13 cellular contexts compared by ENCODE assay signal in genomic region chr7:155208681-155209477, GRCh38.
A peak's percentile ranks its signal among the peaks of the same experiment; 100 is the strongest.
DNase-seq lines count a peak whose midpoint lies in the region; ATAC-seq, FAIRE-seq and TF ChIP-seq lines count a peak whose summit lies in the region.
"Had no signal": no experiment of that assay in that cellular context is flagged by ENCODE, and none has a peak within 500 bp of the region (broad histone marks: within the 10 kb centered on the region; RNA-seq: fewer than 3 reads in every experiment).

No MANE protein-coding gene starts in this region.

- H3K4me1 ChIP-seq in GM12878 (ENCODE audit: control insufficient read depth, insufficient read depth, low read length): peaks cover 18% of the 10 kb centered on the region
- H3K4me1 ChIP-seq in mesenchymal stem cell (ENCODE audit: control insufficient read depth, insufficient read depth, low read depth, low read length): peaks cover 32% of the 10 kb centered on the region

- H3K4me2 ChIP-seq in GM12878 (ENCODE audit: control insufficient read depth, insufficient read depth): no peak overlapping the region
- H3K4me2 ChIP-seq in mesenchymal stem cell (ENCODE audit: low read length, poor library complexity, severe bottlenecking): no peak overlapping the region

- peak overlapping the region in 1 of 2 experiments; percentile 68 for H3K14ac ChIP-seq in mesenchymal stem cell (ENCODE audit: low read length in 2 of 2)

- H3K27me3 Mint-ChIP-seq in stimulated activated naive CD8-positive, alpha-beta T cell treated with anti-CD3 and anti-CD28 coated beads, Interleukin-15, Interleukin-2, amounts not matched to agents 100 ng/mL and 50 ng/mL, for 24 hours: no peaks in the 10 kb centered on the region

- RAD21 ChIA-PET in GM12878 (lab: Charles Lee; ENCODE audit: unreplicated experiment): no interaction called here

- intact Hi-C loops in GM12878 (cut with micrococcal nuclease; ENCODE audit: unreplicated experiment): loop anchor here (5.0 to 10.0 kb wide), 8 partner anchors 73 to 546 kb away; partner anchors contain the start of genes PAXIP1 and RBM33

- no peak for FAIRE-seq in GM12878 (lab: Jason Lieb, UNC)

- POLR2A ChIA-PET in GM12878 (lab: Charles Lee): no interaction called here

- H2AFZ ChIP-seq in GM12878 (ENCODE audit: control insufficient read depth, low read depth, low read length) (no peak overlapping the region), mesenchymal stem cell (ENCODE audit: low read depth, low read length) (no peak overlapping the region)

- ATAC-seq in stimulated activated naive CD8-positive, alpha-beta T cell treated with anti-CD3 and anti-CD28 coated beads, Interleukin-15, Interleukin-2, amounts not matched to agents 100 U/mL and 50 U/mL, for 24 hours: no peak
- no peak for ATAC-seq in GM12878
- ATAC-seq in GM18907 (IDR thresholded peaks at IDR 0.05; ENCODE audit: unreplicated experiment): no peak
- ATAC-seq in GM21367 (IDR thresholded peaks at IDR 0.05; ENCODE audit: unreplicated experiment): no peak

- no peaks in the 10 kb centered on the region for H3K36me3 ChIP-seq in GM12878 (ENCODE audit: control insufficient read depth in 2 of 2, insufficient read depth in 2 of 2, low read length in 1 of 2)
- peaks cover 0 to 4% of the 10 kb centered on the region in 2 experiments for H3K36me3 ChIP-seq in mesenchymal stem cell (ENCODE audit: control insufficient read depth in 1 of 2, insufficient read depth in 2 of 2, low read depth in 1 of 2, low read length in 2 of 2)

- BruUV-seq in GM12878 (replicated peaks; lab: Mats Ljungman, UMichigan): no TSS peak

- CTCF ChIA-PET in GM12878 (lab: Yijun Ruan, JAX): interaction anchor here (0.6 kb wide), 1 partner anchor 94 kb away, joined by 3 read pairs; no protein-coding TSS in a partner anchor

- WGBS in GM12878 (ENCODE audit: insufficient coverage, insufficient replicate concordance, low lambda C conversion rate, missing lambda C conversion rate): 77% methylated on average over 15 of the region's 15 CpGs
- WGBS in mesenchymal stem cell: 76% methylated on average over 15 of the region's 15 CpGs

- peak overlapping the region; percentile 27 for H2AK5ac ChIP-seq in mesenchymal stem cell (ENCODE audit: low read length, severe bottlenecking)

- H3K9me3 Mint-ChIP-seq in stimulated activated naive CD8-positive, alpha-beta T cell treated with anti-CD3 and anti-CD28 coated beads, Interleukin-15, Interleukin-2, amounts not matched to agents 100 ng/mL and 50 ng/mL, for 24 hours: peaks cover 12% of the 10 kb centered on the region
- H3K9me3 Mint-ChIP-seq: nephron had no signal

- TF ChIP-seq RAD21 in GM12878 (IDR thresholded peaks at IDR 0.05; ENCODE audit: insufficient read depth, low read depth, low read length): no peak

- no peak for DNase-seq in stimulated activated naive CD8-positive, alpha-beta T cell treated with anti-CD3 and anti-CD28 coated beads, Interleukin-15, Interleukin-2, amounts not matched to agents 100 U/mL and 50 U/mL, for 24 hours
- DNase-seq in GM12878 (ENCODE audit: low read depth, low spot score): no peak
- peak; percentile 24 for DNase-seq in mesenchymal stem cell
- DNase-seq in NCI-H2196 treated with DMSO at 0.1 percent for 48 hours (lab: John Stamatoyannopoulos, UW; ENCODE audit: unreplicated experiment): no peak
- DNase-seq in GM10266 (ENCODE audit: extremely low spot score): no peak
- DNase-seq: anterior cingulate cortex, COR-L47, glutamatergic neuron, Kasumi-1 had no signal

- no peak overlapping the region for H3K4ac ChIP-seq in mesenchymal stem cell (ENCODE audit: low read depth in 1 of 2, low read length in 2 of 2)

- no peak overlapping the region for H3K4me3 Mint-ChIP-seq in stimulated activated naive CD8-positive, alpha-beta T cell treated with anti-CD3 and anti-CD28 coated beads, Interleukin-15, Interleukin-2, amounts not matched to agents 100 ng/mL and 50 ng/mL, for 24 hours
- H3K4me3 Mint-ChIP-seq: nephron had no signal

- in situ Hi-C loops in GM12878 (cut with MboI): loop anchor here (10.0 kb wide), 2 partner anchors 86 to 546 kb away; partner anchors contain the start of gene INSIG1

- H3K27ac Mint-ChIP-seq in stimulated activated naive CD8-positive, alpha-beta T cell treated with anti-CD3 and anti-CD28 coated beads, Interleukin-15, Interleukin-2, amounts not matched to agents 100 ng/mL and 50 ng/mL, for 24 hours: peak overlapping the region; percentile 3

- peaks cover 51% of the 10 kb centered on the region for H3K4me1 Mint-ChIP-seq in stimulated activated naive CD8-positive, alpha-beta T cell treated with anti-CD3 and anti-CD28 coated beads, Interleukin-15, Interleukin-2, amounts not matched to agents 100 ng/mL and 50 ng/mL, for 24 hours (ENCODE audit: low read depth)

- H3K9ac ChIP-seq in GM12878 (ENCODE audit: control insufficient read depth, insufficient read depth, low read length) (no peak overlapping the region), mesenchymal stem cell (ENCODE audit: low read length) (no peak overlapping the region)

- H3K36me3 Mint-ChIP-seq in stimulated activated naive CD8-positive, alpha-beta T cell treated with anti-CD3 and anti-CD28 coated beads, Interleukin-15, Interleukin-2, amounts not matched to agents 100 ng/mL and 50 ng/mL, for 24 hours (ENCODE audit: low read depth): peaks cover 9% of the 10 kb centered on the region

- H3K79me2 ChIP-seq in GM12878 (ENCODE audit: control insufficient read depth, insufficient read depth, low read length): no peaks in the 10 kb centered on the region

- no peak overlapping the region for H4K91ac ChIP-seq in mesenchymal stem cell (ENCODE audit: low read length)

- H2BK5ac ChIP-seq in mesenchymal stem cell (ENCODE audit: low read depth, low read length, poor library complexity, severe bottlenecking): no peak overlapping the region

- H3K4me3 ChIP-seq in GM12878: no peak overlapping the region
- no peak overlapping the region for H3K4me3 ChIP-seq in mesenchymal stem cell (ENCODE audit: insufficient read depth in 1 of 2, low read depth in 1 of 2, low read length in 2 of 2)

- H3K27ac ChIP-seq in GM12878 (ENCODE audit: control insufficient read depth, insufficient read depth): no peak overlapping the region
- H3K27ac ChIP-seq in mesenchymal stem cell (ENCODE audit: low read length, poor library complexity, severe bottlenecking): no peak overlapping the region

- no peak overlapping the region for H2BK120ac ChIP-seq in mesenchymal stem cell (ENCODE audit: low read depth, low read length)

- no peaks in the 10 kb centered on the region for H3K79me1 ChIP-seq in mesenchymal stem cell (replicated peaks; ENCODE audit: low read length, poor library complexity, severe bottlenecking)

- no peak for TF ChIP-seq POLR2A in GM12878 (IDR thresholded peaks at IDR 0.05; ENCODE audit: low read depth, low read length)

- SMC1A ChIA-PET in GM12878 (lab: Charles Lee; ENCODE audit: uncharacterized antibody, unreplicated experiment): no interaction called here

- no peaks in the 10 kb centered on the region for H3K27me3 ChIP-seq in GM12878 (replicated peaks in 1 of 2; ENCODE audit: control insufficient read depth in 2 of 2, insufficient read depth in 2 of 2, low read length in 1 of 2)
- H3K27me3 ChIP-seq in mesenchymal stem cell (ENCODE audit: control insufficient read depth in 1 of 2, insufficient read depth in 1 of 2, low read length in 2 of 2): no peaks in the 10 kb centered on the region

- no peak for TF ChIP-seq CTCF in GM12878 (IDR thresholded peaks at IDR 0.05 in 2 of 3, conservative IDR thresholded peaks at IDR 0.05 in 1 of 3; ENCODE audit: control insufficient read depth in 2 of 3, extremely low read depth in 1 of 3, insufficient read depth in 1 of 3, low read depth in 3 of 3, low read length in 3 of 3)
- TF ChIP-seq CTCF in GM10266 (IDR thresholded peaks at IDR 0.05; ENCODE audit: control insufficient read depth, insufficient read depth, low read depth, missing control alignments): no peak

- no peak overlapping the region for H4K8ac ChIP-seq in mesenchymal stem cell (ENCODE audit: low read length)

- no peak overlapping the region for H2BK15ac ChIP-seq in mesenchymal stem cell (ENCODE audit: low read depth, poor library complexity, severe bottlenecking)

- H2BK12ac ChIP-seq in mesenchymal stem cell (ENCODE audit: low read length in 2 of 2): peak overlapping the region in 1 of 2 experiments; percentile 7

- H3K9me3 ChIP-seq in GM12878 (replicated peaks; ENCODE audit: control insufficient read depth, insufficient read depth, low read length) (no peaks in the 10 kb centered on the region), mesenchymal stem cell (ENCODE audit: control insufficient read depth, low read length) (no peaks in the 10 kb centered on the region)

- no peak overlapping the region for H3K23ac ChIP-seq in mesenchymal stem cell (ENCODE audit: low read length in 2 of 2)

- peak overlapping the region in 1 of 2 experiments; percentile 54 for H3K18ac ChIP-seq in mesenchymal stem cell (ENCODE audit: low read depth in 1 of 2, low read length in 2 of 2)

- no peaks in the 10 kb centered on the region for H4K20me1 ChIP-seq in GM12878 (ENCODE audit: control insufficient read depth, insufficient read depth)

- no peak for TF ChIP-seq EP300 in GM12878 (IDR thresholded peaks at IDR 0.05; ENCODE audit: borderline replicate concordance in 1 of 2, control insufficient read depth in 1 of 2, low read depth in 2 of 2, low read length in 2 of 2)

TF ChIP-seq in GM12878, 131 proteins besides CTCF, POLR2A, EP300 and RAD21 (continues in another document):
- peak; percentile 43; the same call in 1 of the 2 replicates for TF ChIP-seq IKZF1 (conservative IDR thresholded peaks at IDR 0.05)
- no peak for TF ChIP-seq ZNF274 (IDR thresholded peaks at IDR 0.05; ENCODE audit: insufficient read depth, insufficient read length)
- TF ChIP-seq SIN3A (IDR thresholded peaks at IDR 0.05; ENCODE audit: low read depth, low read length): no peak
- 0 out of 2 replicates have a peak, but pooled peaks have one; percentile 58 for TF ChIP-seq RELB (IDR thresholded peaks at IDR 0.05; ENCODE audit: low read depth)
